ENCODE assay signal across 29 cellular contexts in genomic region chr22:24983151-24983550, GRCh38. TPM values are rescaled to one million over a fixed set of nuclear protein-coding genes. Genes with fewer than 3 reads are reported as not detected.
A peak's percentile ranks its signal among the peaks of the same experiment; 100 is the strongest.
DNase-seq lines count a peak whose midpoint lies in the region; ATAC-seq and TF ChIP-seq lines count a peak whose summit lies in the region.
"Had no signal": no experiment of that assay in that cellular context is flagged by ENCODE, and none has a peak within 500 bp of the region (broad histone marks: within the 10 kb centered on the region; RNA-seq: fewer than 3 reads in every experiment).

No MANE protein-coding gene starts in this region.

- peak overlapping the region; percentile 86 for H3K27ac ChIP-seq in left ventricle myocardium inferior (replicated peaks)
- H3K27ac ChIP-seq in gastroesophageal sphincter: peak overlapping the region in 3 of 4 donors; percentile 27 to 54 (median 53)
- peak overlapping the region; percentile 84 for H3K27ac ChIP-seq in neural progenitor cell
- H3K27ac ChIP-seq: BLaER1, neutrophil, VCaP had no signal

- ATAC-seq in gastroesophageal sphincter: no peak
- no peak for ATAC-seq in HG02973 (IDR thresholded peaks at IDR 0.05; ENCODE audit: unreplicated experiment)
- ATAC-seq: mucosa of descending colon; stimulated activated memory B cell treated with anti-CD40 and anti-IgM and Interleukin-4, amounts not matched to agents 10 μg/mL and 1 μg/mL and 100 μg/mL, for 72 hours had no signal

- H3K4me2 ChIP-seq in neural progenitor cell: peak overlapping the region; percentile 28
- H3K4me2 ChIP-seq: BLaER1 had no signal

- no peak overlapping the region for H3K9ac ChIP-seq in neural progenitor cell
- H3K9ac ChIP-seq: BLaER1 had no signal

- no peak for TF ChIP-seq POLR2A in gastroesophageal sphincter (IDR thresholded peaks at IDR 0.05)

- H3K9me3 Mint-ChIP-seq in neural progenitor cell: peaks cover 7% of the 10 kb centered on the region
- H3K9me3 Mint-ChIP-seq: central memory CD8-positive, alpha-beta T cell; stimulated activated memory B cell treated with anti-CD40 and anti-IgM and Interleukin-4, amounts not matched to agents 10 μg/mL and 1 μg/mL and 100 μg/mL, for 72 hours; T-helper 1 cell treated with Interleukin-12 subunit alpha and Interleukin-12 subunit beta and Interleukin-4 antibody, amounts not matched to agents 30 μg/mL and 1 μg/mL, for 36 hours had no signal

- TF ChIP-seq CTCF in left ventricle myocardium inferior (IDR thresholded peaks at IDR 0.05; ENCODE audit: borderline replicate concordance) (no peak), gastroesophageal sphincter (IDR thresholded peaks at IDR 0.05) (no peak), neural progenitor cell (IDR thresholded peaks at IDR 0.05) (no peak)

- DNase-seq in left ventricle myocardium inferior (no peak), cardiac septum (ENCODE audit: low spot score) (no peak), neural progenitor cell (ENCODE audit: low spot score) (no peak), NCI-H524 (lab: John Stamatoyannopoulos, UW) (no peak), NCI-H774 (lab: John Stamatoyannopoulos, UW) (no peak), retina (no peak)
- DNase-seq: activated gamma-delta T cell; amniotic stem cell; Calu3; effector memory CD4-positive, alpha-beta T cell; hypothalamus; Karpas-422; mucosa of descending colon; NCI-H1092; NCI-H2081 treated with DMSO at 0.1 percent for 48 hours; NCI-H510A; SHP77; trophoblast cell had no signal

- peaks cover 37% of the 10 kb centered on the region for H3F3A ChIP-seq in neural progenitor cell (ENCODE audit: low read depth)

- H3K4me1 ChIP-seq in left ventricle myocardium inferior (peaks cover 79% of the 10 kb centered on the region), gastroesophageal sphincter (peaks cover 0 to 25% (median 0%) of the 10 kb centered on the region in 3 donors), neural progenitor cell (peaks cover 31% of the 10 kb centered on the region)

- no peak overlapping the region for H3K4me3 Mint-ChIP-seq in neural progenitor cell
- H3K4me3 Mint-ChIP-seq: central memory CD8-positive, alpha-beta T cell; stimulated activated memory B cell treated with anti-CD40 and anti-IgM and Interleukin-4, amounts not matched to agents 10 μg/mL and 1 μg/mL and 100 μg/mL, for 72 hours; T-helper 1 cell treated with Interleukin-12 subunit alpha and Interleukin-12 subunit beta and Interleukin-4 antibody, amounts not matched to agents 30 μg/mL and 1 μg/mL, for 36 hours had no signal

- H3K79me2 ChIP-seq in neural progenitor cell (ENCODE audit: low read depth): peaks cover 85% of the 10 kb centered on the region

- peaks cover 72% of the 10 kb centered on the region for H4K20me1 ChIP-seq in neural progenitor cell (ENCODE audit: low read depth)
- H4K20me1 ChIP-seq: BLaER1 had no signal

- H3K9me3 ChIP-seq in left ventricle myocardium inferior (replicated peaks): no peaks in the 10 kb centered on the region
- no peaks in the 10 kb centered on the region for H3K9me3 ChIP-seq in gastroesophageal sphincter
- no peaks in the 10 kb centered on the region for H3K9me3 ChIP-seq in neural progenitor cell (ENCODE audit: low read depth)
- H3K9me3 ChIP-seq: BLaER1, mucosa of descending colon, neutrophil had no signal

- intact Hi-C loops in left ventricle myocardium inferior (cut with micrococcal nuclease): no loop called here
- intact Hi-C loops in cardiac septum (cut with DNase I): no loop called here

- H3K27me3 Mint-ChIP-seq in neural progenitor cell (ENCODE audit: insufficient read depth, low read depth): peaks cover 4% of the 10 kb centered on the region
- H3K27me3 Mint-ChIP-seq: central memory CD8-positive, alpha-beta T cell had no signal

- H3K4me1 Mint-ChIP-seq in neural progenitor cell: peaks cover 44% of the 10 kb centered on the region
- H3K4me1 Mint-ChIP-seq: stimulated activated memory B cell treated with anti-CD40 and anti-IgM and Interleukin-4, amounts not matched to agents 10 μg/mL and 1 μg/mL and 100 μg/mL, for 72 hours had no signal

- H3K27me3 ChIP-seq in left ventricle myocardium inferior (ENCODE audit: low read depth) (no peaks in the 10 kb centered on the region), gastroesophageal sphincter (no peaks in the 10 kb centered on the region), neural progenitor cell (no peaks in the 10 kb centered on the region)
- H3K27me3 ChIP-seq: BLaER1 had no signal

- peaks cover under 1% of the 10 kb centered on the region for H3K36me3 Mint-ChIP-seq in neural progenitor cell
- H3K36me3 Mint-ChIP-seq: stimulated activated memory B cell treated with anti-CD40 and anti-IgM and Interleukin-4, amounts not matched to agents 10 μg/mL and 1 μg/mL and 100 μg/mL, for 72 hours had no signal

- no peak overlapping the region for H3K4me3 ChIP-seq in left ventricle myocardium inferior
- no peak overlapping the region for H3K4me3 ChIP-seq in gastroesophageal sphincter
- H3K4me3 ChIP-seq in neural progenitor cell: no peak overlapping the region
- H3K4me3 ChIP-seq: BLaER1, mucosa of descending colon had no signal

- peak overlapping the region; percentile 66 for H3K27ac Mint-ChIP-seq in neural progenitor cell
- H3K27ac Mint-ChIP-seq: stimulated activated memory B cell treated with anti-CD40 and anti-IgM and Interleukin-4, amounts not matched to agents 10 μg/mL and 1 μg/mL and 100 μg/mL, for 72 hours; T-helper 1 cell treated with Interleukin-12 subunit alpha and Interleukin-12 subunit beta and Interleukin-4 antibody, amounts not matched to agents 30 μg/mL and 1 μg/mL, for 36 hours had no signal

- WGBS in gastroesophageal sphincter (ENCODE audit: low coverage in 1 of 2), 2 donors: 67 to 79% methylated on average over 5 of the region's 5 CpGs

- H2AFZ ChIP-seq in neural progenitor cell (replicated peaks): no peak overlapping the region

- H3K36me3 ChIP-seq in left ventricle myocardium inferior (no peaks in the 10 kb centered on the region), gastroesophageal sphincter (no peaks in the 10 kb centered on the region), neural progenitor cell (no peaks in the 10 kb centered on the region)
- H3K36me3 ChIP-seq: BLaER1, neutrophil had no signal

- no peak for TF ChIP-seq EP300 in gastroesophageal sphincter (IDR thresholded peaks at IDR 0.05)

RNA-seq across cellular contexts. Expression of gene KIAA1671, which starts 30.6 kb away (rescaled TPM):
- total RNA-seq in left ventricle myocardium inferior (12.2 TPM), cardiac septum (12.3 TPM), gastroesophageal sphincter (10 to 100 TPM; 20.9 to 41.8 (median 28.4) TPM), neural progenitor cell (ENCODE audit: low replicate concordance) (17.3 and 24.2 TPM in 2 replicates)

RNA-seq across cellular contexts. Expression of gene LHFPL7, which starts 36.7 kb away (rescaled TPM):
- total RNA-seq in left ventricle myocardium inferior (not detected), cardiac septum (not detected), gastroesophageal sphincter (1 to 10 TPM in 1 of 4 donors, not detected in 3; 2.9 TPM), neural progenitor cell (ENCODE audit: low replicate concordance) (not detected in 2 replicates)
- total RNA-seq: A673, Calu3, HT1080, renal cortical epithelial cell had no signal
